Comparison of ENCODE assay signal across 26 cellular contexts in the genomic region with DNA sequence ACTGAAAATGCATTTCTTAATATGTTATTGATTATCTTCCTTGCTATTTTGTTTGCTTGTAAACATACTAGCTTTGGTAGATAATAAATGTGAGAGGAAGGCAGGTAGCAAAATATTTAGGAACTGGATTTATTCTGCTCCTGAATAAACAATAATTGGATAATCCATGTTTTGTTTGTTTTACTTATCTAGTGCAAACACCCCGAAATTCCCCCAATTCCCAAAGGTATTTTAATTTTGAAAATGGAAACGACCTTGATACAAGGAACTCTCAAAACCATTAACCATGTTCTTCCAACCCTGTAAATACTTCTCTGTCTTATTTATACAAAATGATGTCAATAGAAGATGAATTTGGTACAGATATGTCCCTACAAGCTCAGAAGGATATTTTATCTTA. TPM values are rescaled to one million over a fixed set of nuclear protein-coding genes. Genes with fewer than 3 reads are reported as not detected.
"Had no signal": no experiment of that assay in that cellular context is flagged by ENCODE, and none has a peak within 500 bp of the region (broad histone marks: within the 10 kb centered on the region; RNA-seq: fewer than 3 reads in every experiment).

No MANE protein-coding gene starts in this region.

- H2AFZ ChIP-seq: neural progenitor cell, parathyroid adenoma had no signal

- H3K79me2 ChIP-seq: parathyroid adenoma had no signal

- H3K4me2 ChIP-seq: neural progenitor cell had no signal

- H3K36me3 ChIP-seq: neural progenitor cell, ovary, stomach, thoracic aorta, thyroid gland, tibial nerve, upper lobe of left lung, vagina had no signal

- H3K4me1 ChIP-seq: parathyroid adenoma, psoas muscle, stomach, thyroid gland, tibial nerve, upper lobe of left lung, vagina had no signal

- H3K4me3 ChIP-seq: neural progenitor cell, ovary, psoas muscle, skin epidermis, stomach, thoracic aorta, thyroid gland, tibial nerve, upper lobe of left lung, vagina had no signal

- H3K9me3 ChIP-seq: ovary, psoas muscle, stomach, thoracic aorta, thyroid gland, tibial nerve, upper lobe of left lung, vagina had no signal

- H3K27ac ChIP-seq: neural progenitor cell, ovary, parathyroid adenoma, psoas muscle, skin epidermis, stomach, thoracic aorta, thyroid gland, tibial nerve, upper lobe of left lung, vagina had no signal

- H3K27me3 ChIP-seq: neural progenitor cell, ovary, stomach, thyroid gland, tibial nerve, upper lobe of left lung, vagina had no signal

- FAIRE-seq: urothelium cell line had no signal

- DNase-seq: naive thymus-derived CD4-positive, alpha-beta T cell; natural killer cell; occipital lobe; ovary; posterior cingulate gyrus; psoas muscle; right cardiac atrium; stimulated activated CD4-positive, alpha-beta T cell treated with anti-CD3 and anti-CD28 coated beads, Interleukin-15, amount 100 ng/mL, for 24 hours; stimulated activated CD4-positive, alpha-beta T cell treated with anti-CD3 and anti-CD28 coated beads, Interleukin-2, amount 100 ng/mL, for 24 hours; stimulated activated CD4-positive, alpha-beta T cell treated with anti-CD3 and anti-CD28 coated beads, Interleukin-2, amount 100 ng/mL, for 48 hours; stimulated activated CD4-positive, alpha-beta T cell treated with anti-CD3 and anti-CD28 coated beads, Interleukin-4, amount 100 ng/mL, for 24 hours; stimulated activated naive B cell treated with anti-CD40 and anti-IgM and Interleukin-4, amounts not matched to agents 10 μg/mL and 1 μg/mL and 100 μg/mL, for 72 hours; stimulated activated naive CD4-positive, alpha-beta T cell treated with Interleukin-2 at 50 U/mL for 16 hours; stomach; thyroid gland; trophoblast cell; upper lobe of left lung had no signal

- ATAC-seq: naive thymus-derived CD4-positive, alpha-beta T cell; natural killer cell; psoas muscle; right cardiac atrium; sciatic nerve; stimulated activated effector memory CD8-positive, alpha-beta T cell treated with anti-CD3 and anti-CD28 coated beads, Interleukin-12 subunit alpha, Interleukin-12 subunit beta, amount 100 ng/mL, for 72 hours; stimulated activated naive B cell treated with anti-CD40 and anti-IgM and Interleukin-4, amounts not matched to agents 10 μg/mL and 1 μg/mL and 100 μg/mL, for 72 hours had no signal

- H3K9ac ChIP-seq: neural progenitor cell, parathyroid adenoma had no signal

RNA-seq across cellular contexts. Expression of gene USH2A, which starts 3.0 kb away (rescaled TPM):
- total RNA-seq: naive thymus-derived CD4-positive, alpha-beta T cell; natural killer cell; thoracic aorta had no signal
- polyA plus RNA-seq: naive thymus-derived CD4-positive, alpha-beta T cell; stomach had no signal
